ENCODE assay signal across 19 cellular contexts in the genomic region with DNA sequence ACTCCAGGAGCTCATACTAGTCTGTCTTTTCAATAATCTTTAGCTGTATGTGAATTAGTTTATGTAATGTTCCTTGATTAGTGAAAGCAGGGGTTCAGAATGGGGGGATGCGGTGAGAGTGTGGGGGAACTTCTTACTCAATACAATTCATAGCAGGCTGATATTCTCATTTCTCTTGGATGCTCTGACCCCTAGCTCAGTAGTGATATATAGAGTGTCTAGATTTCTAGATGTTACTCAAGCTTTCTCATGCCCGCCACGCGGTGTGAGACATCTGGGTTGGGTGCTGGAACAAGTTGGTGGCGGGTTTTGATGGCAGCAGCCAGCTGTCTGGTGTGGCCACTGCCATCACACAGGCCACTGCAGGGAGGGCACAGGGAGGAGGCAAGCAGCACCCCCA.
"Had no signal": no experiment of that assay in that cellular context is flagged by ENCODE, and none has a peak within 500 bp of the region (broad histone marks: within the 10 kb centered on the region; RNA-seq: fewer than 3 reads in every experiment).

No MANE protein-coding gene starts in this region.

- H3K4me1 ChIP-seq: parathyroid adenoma had no signal

- H3K36me3 Mint-ChIP-seq: activated naive CD8-positive, alpha-beta T cell treated with anti-CD3 and anti-CD28 coated beads, Interleukin-2, amount 10 ng/mL, durations not matched to agents 7 days and 5 days; natural killer cell had no signal

- H3K4me1 Mint-ChIP-seq: natural killer cell had no signal

- H3K27ac Mint-ChIP-seq: activated naive CD8-positive, alpha-beta T cell treated with anti-CD3 and anti-CD28 coated beads, Interleukin-2, amount 10 ng/mL, durations not matched to agents 7 days and 5 days; activated T-helper 1 cell treated with anti-CD3 and anti-CD28 coated beads, Interleukin-12 subunit alpha, Interleukin-12 subunit beta, Interleukin-2, Interleukin-4 antibody, amounts not matched to agents 30 ng/mL and 10 ng/mL and 1 ng/mL, durations not matched to agents 14 hours and 24 hours and 36 hours; natural killer cell had no signal

- H3K4me3 Mint-ChIP-seq: activated naive CD8-positive, alpha-beta T cell treated with anti-CD3 and anti-CD28 coated beads, Interleukin-2, amount 10 ng/mL, durations not matched to agents 7 days and 5 days; natural killer cell had no signal

- H3K36me3 ChIP-seq: esophagus squamous epithelium, gastrocnemius medialis, thyroid gland, WERI-Rb-1 had no signal

- ATAC-seq: gastrocnemius medialis, left ventricle myocardium superior, natural killer cell, right cardiac atrium had no signal

- H3K9me3 ChIP-seq: esophagus squamous epithelium, gastrocnemius medialis, thyroid gland had no signal

- DNase-seq: activated CD4-positive, alpha-beta T cell treated with anti-CD3 and anti-CD28 coated beads, Interleukin-2, amount 50 U/mL, for 48 hours; activated CD4-positive, CD25-positive, alpha-beta regulatory T cell treated with anti-CD3 and anti-CD28 coated beads, Interleukin-2, amount 50 U/mL, for 72 hours; activated naive CD8-positive, alpha-beta T cell treated with anti-CD3 and anti-CD28 coated beads, Interleukin-2, amount 10 ng/mL, durations not matched to agents 7 days and 5 days; amygdala; cerebellar nuclear complex; esophagus squamous epithelium; gastrocnemius medialis; head of caudate nucleus; left ventricle myocardium superior; midbrain; natural killer cell; stimulated activated naive CD4-positive, alpha-beta T cell; T-helper 1 cell; thyroid gland; WERI-Rb-1 had no signal

- H3K27ac ChIP-seq: coronary artery, esophagus squamous epithelium, parathyroid adenoma, thyroid gland, WERI-Rb-1 had no signal

- H3K9me3 Mint-ChIP-seq: activated naive CD8-positive, alpha-beta T cell treated with anti-CD3 and anti-CD28 coated beads, Interleukin-2, amount 10 ng/mL, durations not matched to agents 7 days and 5 days; activated T-helper 1 cell treated with anti-CD3 and anti-CD28 coated beads, Interleukin-12 subunit alpha, Interleukin-12 subunit beta, Interleukin-2, Interleukin-4 antibody, amounts not matched to agents 30 ng/mL and 10 ng/mL and 1 ng/mL, durations not matched to agents 14 hours and 24 hours and 36 hours; natural killer cell had no signal

- H3K4me3 ChIP-seq: coronary artery, esophagus squamous epithelium, gastrocnemius medialis, thyroid gland had no signal

- H3K27me3 ChIP-seq: thyroid gland had no signal
